Comparison of ENCODE assay signal across 20 cellular contexts in the genomic region with DNA sequence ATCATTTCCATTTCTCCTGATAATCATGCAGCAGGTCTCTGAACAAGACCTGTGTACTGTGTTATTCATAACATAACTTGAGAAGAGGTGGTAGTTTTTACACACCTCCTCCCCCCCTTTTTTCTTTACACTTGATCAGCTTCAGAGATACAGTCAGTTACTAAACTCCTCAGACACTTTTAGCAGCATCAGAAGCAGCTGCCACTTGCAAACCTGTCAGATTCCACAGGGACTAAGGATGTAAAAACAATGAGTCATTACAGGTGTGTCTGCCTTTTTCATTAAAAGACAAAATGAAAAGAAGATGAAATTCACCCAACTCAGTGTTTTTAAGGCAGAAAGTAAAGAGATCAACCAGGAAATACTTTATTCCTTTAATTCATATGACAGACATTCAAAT.
DNase-seq lines count a peak whose midpoint lies in the region; ATAC-seq and TF ChIP-seq lines count a peak whose summit lies in the region.
"Had no signal": no experiment of that assay in that cellular context is flagged by ENCODE, and none has a peak within 500 bp of the region (broad histone marks: within the 10 kb centered on the region; RNA-seq: fewer than 3 reads in every experiment).

No MANE protein-coding gene starts in this region.

- H3K4me2 ChIP-seq in SU-DHL-6 (ENCODE audit: low read depth, low read length, poor library complexity, severe bottlenecking): no peak overlapping the region

- no peaks in the 10 kb centered on the region for H3K9me3 ChIP-seq in SU-DHL-6 (ENCODE audit: insufficient read depth, low read length)
- H3K9me3 ChIP-seq: Peyer's patch had no signal

- H3K4me3 ChIP-seq in SU-DHL-6 (ENCODE audit: insufficient read depth, low read length, poor library complexity, severe bottlenecking): no peak overlapping the region
- H3K4me3 ChIP-seq: Peyer's patch had no signal

- DNase-seq in DMS 273 (lab: John Stamatoyannopoulos, UW; ENCODE audit: unreplicated experiment): peak; percentile 22
- no peak for DNase-seq in DMS 273 treated with DMSO at 0.1 percent for 48 hours (lab: John Stamatoyannopoulos, UW)
- peak; percentile 3 for DNase-seq in NAMALWA (ENCODE audit: low spot score)
- DNase-seq in left kidney (ENCODE audit: low read depth, low spot score): peak; percentile 39
- DNase-seq in A172 (ENCODE audit: low spot score): no peak
- DNase-seq in activated CD4-positive, CD25-positive, alpha-beta regulatory T cell (lab: John Stamatoyannopoulos, UW): no peak
- DNase-seq: EL, H7, HFFc6, KBM-7, NCI-H1436, NCI-H2029, NCI-H226, NCI-H526, Peyer's patch had no signal

- no peaks in the 10 kb centered on the region for H3F3A ChIP-seq in SU-DHL-6 (ENCODE audit: insufficient read depth)

- H2AFZ ChIP-seq in SU-DHL-6 (ENCODE audit: low read depth, low read length, severe bottlenecking): peak overlapping the region; percentile 50

- no peaks in the 10 kb centered on the region for H3K9me2 ChIP-seq in SU-DHL-6 (replicated peaks; ENCODE audit: insufficient read depth, low read length)

- no peak overlapping the region for H3K27ac ChIP-seq in SU-DHL-6 (ENCODE audit: low read depth, low read length)
- H3K27ac ChIP-seq: 22Rv1, Peyer's patch had no signal

- no peak for ATAC-seq in GM21717 (IDR thresholded peaks at IDR 0.05; ENCODE audit: unreplicated experiment)
- ATAC-seq: HepG2, Right ventricle myocardium inferior had no signal

- H3K36me3 ChIP-seq in SU-DHL-6 (ENCODE audit: low read length): no peaks in the 10 kb centered on the region
- H3K36me3 ChIP-seq: Peyer's patch had no signal

- H3K79me2 ChIP-seq in SU-DHL-6 (ENCODE audit: insufficient read depth, low read length): no peaks in the 10 kb centered on the region

- H4K20me1 ChIP-seq in SU-DHL-6 (ENCODE audit: low read depth, low read length): no peaks in the 10 kb centered on the region

- no peaks in the 10 kb centered on the region for H3K27me3 ChIP-seq in SU-DHL-6 (ENCODE audit: low read length)
- H3K27me3 ChIP-seq: Peyer's patch had no signal

- no peak overlapping the region for H3K9ac ChIP-seq in SU-DHL-6 (ENCODE audit: low read length)

- no peak for TF ChIP-seq CTCF in SU-DHL-6 (IDR thresholded peaks at IDR 0.05; ENCODE audit: insufficient read depth, low read length, poor library complexity, severe bottlenecking)

Comparison
In these comparisons a context has a peak if more than half of its experiments do, and no peak if none do; other contexts are left out.
1. DNase-seq: peak in DMS 273 (single experiment), NAMALWA (single experiment) and left kidney (single experiment); none in DMS 273 treated with DMSO at 0.1 percent for 48 hours (single experiment), A172 (single experiment) and activated CD4-positive, CD25-positive, alpha-beta regulatory T cell (0 of 4).